Comparison of ENCODE assay signal across 11 cellular contexts in the genomic region with DNA sequence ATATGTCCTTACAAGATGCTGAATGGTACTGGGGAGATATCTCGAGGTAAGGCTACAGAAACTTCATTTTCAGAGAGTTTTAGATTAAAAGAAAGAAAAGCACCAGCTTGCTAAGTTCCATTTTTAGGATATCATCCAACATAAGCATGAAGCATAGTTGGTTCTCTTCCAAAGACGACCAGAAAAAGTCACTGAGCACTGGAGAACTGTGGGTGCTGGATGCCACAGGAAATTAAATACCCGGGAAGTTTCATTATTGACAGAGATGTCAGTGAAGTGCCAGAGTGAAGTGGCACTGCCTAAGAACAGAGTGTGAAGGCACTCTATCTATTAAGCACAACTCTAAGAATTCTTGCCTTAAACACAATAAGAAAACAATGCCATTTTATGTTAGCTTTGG.
DNase-seq lines count a peak whose midpoint lies in the region; ATAC-seq and TF ChIP-seq lines count a peak whose summit lies in the region.
"Had no signal": no experiment of that assay in that cellular context is flagged by ENCODE, and none has a peak within 500 bp of the region (broad histone marks: within the 10 kb centered on the region; RNA-seq: fewer than 3 reads in every experiment).

No MANE protein-coding gene starts in this region.

- no peak overlapping the region for H3K9ac ChIP-seq in KMS-11
- H3K9ac ChIP-seq in mesendoderm (ENCODE audit: low read length): no peak overlapping the region
- H3K9ac ChIP-seq: BLaER1 had no signal

- no peak for TF ChIP-seq CTCF in KMS-11 (conservative IDR thresholded peaks at IDR 0.05; ENCODE audit: low read depth, low read length)
- TF ChIP-seq CTCF in nephron (IDR thresholded peaks at IDR 0.05; ENCODE audit: unreplicated experiment in 3 of 3): no peak

- H3K4me1 Mint-ChIP-seq in central memory CD8-positive, alpha-beta T cell: peaks cover 56% of the 10 kb centered on the region
- peaks cover 57% of the 10 kb centered on the region for H3K4me1 Mint-ChIP-seq in nephron

- no peak overlapping the region for H2AK5ac ChIP-seq in mesendoderm (ENCODE audit: low read length)

- H2BK120ac ChIP-seq in mesendoderm (ENCODE audit: low read depth, low read length): no peak overlapping the region

- H3K27me3 ChIP-seq in ACC112 (ENCODE audit: insufficient read depth, low read length) (no peaks in the 10 kb centered on the region), KMS-11 (ENCODE audit: insufficient read depth, low read depth) (no peaks in the 10 kb centered on the region), mesendoderm (ENCODE audit: insufficient read depth, low read length, poor library complexity) (no peaks in the 10 kb centered on the region)
- H3K27me3 ChIP-seq: BLaER1 had no signal

- H3K4me3 ChIP-seq in ACC112 (ENCODE audit: low read depth, low read length): peak overlapping the region; percentile 13; the same call in 1 of the 2 replicates
- no peak overlapping the region for H3K4me3 ChIP-seq in KMS-11 (IDR thresholded peaks at IDR 0.05; ENCODE audit: insufficient read depth, low read depth, low read length)
- no peak overlapping the region for H3K4me3 ChIP-seq in mesendoderm (ENCODE audit: low read length)
- H3K4me3 ChIP-seq: BLaER1 had no signal

- H2AFZ ChIP-seq in ACC112 (ENCODE audit: low read length, unreplicated experiment) (no peak overlapping the region), KMS-11 (ENCODE audit: low read depth) (no peak overlapping the region)

- H4K20me1 ChIP-seq in KMS-11 (ENCODE audit: insufficient read depth): no peaks in the 10 kb centered on the region

- no peak for DNase-seq in central memory CD8-positive, alpha-beta T cell (ENCODE audit: low spot score in 2 of 2)
- DNase-seq in mesendoderm (no peak), ureter (ENCODE audit: low spot score) (no peak), HuH-7 (ENCODE audit: low spot score) (no peak)
- DNase-seq: kidney, NCI-H187 treated with DMSO at 0.1 percent for 48 hours had no signal

- ATAC-seq in central memory CD8-positive, alpha-beta T cell (replicated peaks; ENCODE audit: extremely low read depth, poor library complexity, severe bottlenecking): no peak
- ATAC-seq in GM19351 (IDR thresholded peaks at IDR 0.05; ENCODE audit: unreplicated experiment): no peak

- no peak overlapping the region for H2BK15ac ChIP-seq in mesendoderm (replicated peaks; ENCODE audit: low read depth)

- no peaks in the 10 kb centered on the region for H3K79me1 ChIP-seq in mesendoderm (ENCODE audit: low read length)

- peak overlapping the region; percentile 16 for H3K4me3 Mint-ChIP-seq in central memory CD8-positive, alpha-beta T cell
- H3K4me3 Mint-ChIP-seq in nephron: peak overlapping the region; percentile 90 to 97 (median 93)

- H3K79me2 ChIP-seq in ACC112 (ENCODE audit: control insufficient read depth, insufficient read depth, low read length, unreplicated experiment) (peaks cover 11% of the 10 kb centered on the region), KMS-11 (ENCODE audit: insufficient read depth, low read depth) (0 out of 2 replicates have a peak, but pooled peaks cover 5% of the 10 kb centered on the region), mesendoderm (ENCODE audit: control insufficient read depth, insufficient read depth, low read length) (no peaks in the 10 kb centered on the region)

- H2BK5ac ChIP-seq in mesendoderm (ENCODE audit: low read length): no peak overlapping the region

- no peak overlapping the region for H3K4ac ChIP-seq in mesendoderm (ENCODE audit: low read depth, low read length)

- peaks cover 72% of the 10 kb centered on the region for H3K36me3 Mint-ChIP-seq in central memory CD8-positive, alpha-beta T cell (ENCODE audit: insufficient read depth)
- H3K36me3 Mint-ChIP-seq in nephron (ENCODE audit: low read depth): peaks cover 50% of the 10 kb centered on the region

- no peak overlapping the region for H3K18ac ChIP-seq in mesendoderm (ENCODE audit: low read length)

- H3K4me1 ChIP-seq in ACC112 (ENCODE audit: control insufficient read depth, insufficient read depth, low read length, unreplicated experiment): peaks cover 34% of the 10 kb centered on the region
- peaks cover 41% of the 10 kb centered on the region for H3K4me1 ChIP-seq in KMS-11 (ENCODE audit: low read depth, poor library complexity, severe bottlenecking)
- H3K4me1 ChIP-seq in mesendoderm (ENCODE audit: control insufficient read depth, low read depth, low read length): peaks cover 3% of the 10 kb centered on the region

- no peaks in the 10 kb centered on the region for H3K9me3 Mint-ChIP-seq in central memory CD8-positive, alpha-beta T cell
- H3K9me3 Mint-ChIP-seq in nephron: no peaks in the 10 kb centered on the region

- H3K27me3 Mint-ChIP-seq in central memory CD8-positive, alpha-beta T cell: no peaks in the 10 kb centered on the region
- no peaks in the 10 kb centered on the region for H3K27me3 Mint-ChIP-seq in nephron (ENCODE audit: low read depth)

- H3K4me2 ChIP-seq in KMS-11 (peak overlapping the region; percentile 19; the same call in 1 of the 2 replicates), mesendoderm (ENCODE audit: low read length) (no peak overlapping the region)
- H3K4me2 ChIP-seq: BLaER1 had no signal

- H3K27ac ChIP-seq in ACC112 (ENCODE audit: low read depth, low read length) (peak overlapping the region; percentile 0; the same call in 1 of the 2 replicates), KMS-11 (no peak overlapping the region; the same call in 1 of the 2 replicates), mesendoderm (ENCODE audit: low read depth, low read length) (no peak overlapping the region)
- H3K27ac ChIP-seq: BLaER1 had no signal

- no peak overlapping the region for H4K8ac ChIP-seq in mesendoderm (ENCODE audit: low read depth, low read length)

- H3K27ac Mint-ChIP-seq in central memory CD8-positive, alpha-beta T cell (ENCODE audit: low read depth): peak overlapping the region; percentile 49
- peak overlapping the region; percentile 10 to 99 (median 40) for H3K27ac Mint-ChIP-seq in nephron

- H3K23ac ChIP-seq in mesendoderm (ENCODE audit: low read length): no peak overlapping the region

- no peak overlapping the region for H3K56ac ChIP-seq in mesendoderm (ENCODE audit: low read length)

- H3K36me3 ChIP-seq in ACC112 (ENCODE audit: insufficient read depth, low read length) (peaks cover 39% of the 10 kb centered on the region), KMS-11 (ENCODE audit: insufficient read depth) (peaks cover 9% of the 10 kb centered on the region; the same call in 1 of the 2 replicates), mesendoderm (ENCODE audit: control insufficient read depth, insufficient read depth, low read length) (peaks cover 1% of the 10 kb centered on the region)

- WGBS in mesendoderm (ENCODE audit: extremely low coverage, insufficient coverage, low lambda C conversion rate): no CpG with 5 or more reads among the region's 3 CpGs

- H4K5ac ChIP-seq in mesendoderm (ENCODE audit: low read length): no peak overlapping the region
